1 cellular context compared by ENCODE assay signal in genomic region chr17:57144567-57144966, GRCh38.
TF ChIP-seq lines count a peak whose summit lies in the region.

No MANE protein-coding gene starts in this region.

TF ChIP-seq in GM23338, 12 proteins besides CTCF, POLR2A, EP300 and RAD21 (continued from another document):
- TF ChIP-seq ZNF462 (CRISPR knock-in tag; IDR thresholded peaks at IDR 0.05) = no peak
- TF ChIP-seq ZNF114 (CRISPR knock-in tag; IDR thresholded peaks at IDR 0.05) = no peak
- no peak for TF ChIP-seq ZNF331 (CRISPR knock-in tag; IDR thresholded peaks at IDR 0.05; ENCODE audit: low read depth)
- no peak for TF ChIP-seq NANOG (IDR thresholded peaks at IDR 0.05; ENCODE audit: borderline replicate concordance)
- no peak for TF ChIP-seq ETS1 (IDR thresholded peaks at IDR 0.05)
